ENCODE assay signal across 1 cellular context in the genomic region with DNA sequence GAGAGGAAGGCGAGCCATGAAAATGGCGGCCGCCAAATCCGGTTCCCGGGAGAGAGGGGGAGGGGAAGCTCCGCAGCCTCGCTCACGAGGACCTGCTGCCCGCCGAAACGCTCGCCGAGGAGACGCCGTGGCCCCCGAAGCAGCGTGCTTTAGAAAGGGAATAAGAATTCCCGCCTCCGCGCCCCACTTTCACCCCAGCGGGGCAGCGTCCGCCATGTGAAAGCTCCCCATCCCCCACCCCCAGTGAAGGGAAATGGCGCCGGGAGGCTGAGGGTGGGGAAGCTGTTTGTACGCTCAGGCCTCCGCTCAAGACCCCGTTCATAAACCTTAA.
TF ChIP-seq lines count a peak whose summit lies in the region.

No MANE protein-coding gene starts in this region.

TF ChIP-seq in HepG2, 621 proteins besides CTCF, POLR2A, EP300 and RAD21 (continued from another document):
- no peak for TF ChIP-seq ZNF709 (CRISPR knock-in tag; IDR thresholded peaks at IDR 0.05)
- TF ChIP-seq ZNF615 (CRISPR knock-in tag; IDR thresholded peaks at IDR 0.05; ENCODE audit: borderline replicate concordance) = no peak
- 0 out of 2 replicates have a peak, but pooled peaks have one; percentile 14 for TF ChIP-seq ZNF557 (CRISPR knock-in tag; IDR thresholded peaks at IDR 0.05)
- TF ChIP-seq ZNF614 (CRISPR knock-in tag; IDR thresholded peaks at IDR 0.05; ENCODE audit: borderline replicate concordance) = no peak
- peak; percentile 16; the same call in 1 of the 2 replicates for TF ChIP-seq ZBTB1 (CRISPR knock-in tag; IDR thresholded peaks at IDR 0.05; ENCODE audit: borderline replicate concordance)
- no peak for TF ChIP-seq U2AF2 (IDR thresholded peaks at IDR 0.05; ENCODE audit: low read depth, low read length)
- TF ChIP-seq, protein P1, sequence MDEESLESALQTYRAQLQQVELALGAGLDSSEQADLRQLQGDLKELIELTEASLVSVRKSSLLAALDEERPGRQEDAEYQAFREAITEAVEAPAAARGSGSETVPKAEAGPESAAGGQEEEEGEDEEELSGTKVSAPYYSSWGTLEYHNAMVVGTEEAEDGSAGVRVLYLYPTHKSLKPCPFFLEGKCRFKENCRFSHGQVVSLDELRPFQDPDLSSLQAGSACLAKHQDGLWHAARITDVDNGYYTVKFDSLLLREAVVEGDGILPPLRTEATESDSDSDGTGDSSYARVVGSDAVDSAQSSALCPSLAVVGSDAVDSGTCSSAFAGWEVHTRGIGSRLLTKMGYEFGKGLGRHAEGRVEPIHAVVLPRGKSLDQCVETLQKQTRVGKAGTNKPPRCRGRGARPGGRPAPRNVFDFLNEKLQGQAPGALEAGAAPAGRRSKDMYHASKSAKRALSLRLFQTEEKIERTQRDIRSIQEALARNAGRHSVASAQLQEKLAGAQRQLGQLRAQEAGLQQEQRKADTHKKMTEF (CRISPR knock-in tag; IDR thresholded peaks at IDR 0.05) = peak; percentile 51; the same call in 1 of the 2 replicates
- TF ChIP-seq SRSF4 (IDR thresholded peaks at IDR 0.05; ENCODE audit: low read depth, low read length, poor library complexity, severe bottlenecking) = peak; percentile 25
- TF ChIP-seq SMAD9 (CRISPR knock-in tag; IDR thresholded peaks at IDR 0.05) = 0 out of 2 replicates have a peak, but pooled peaks have one; percentile 3
- no peak for TF ChIP-seq PCBP2 (optimal IDR thresholded peaks at IDR 0.05; ENCODE audit: low read depth, low read length, poor library complexity, severe bottlenecking)
- no peak for TF ChIP-seq ZNF337 (CRISPR knock-in tag; IDR thresholded peaks at IDR 0.05; ENCODE audit: borderline replicate concordance, low read depth)
- TF ChIP-seq, protein P2, sequence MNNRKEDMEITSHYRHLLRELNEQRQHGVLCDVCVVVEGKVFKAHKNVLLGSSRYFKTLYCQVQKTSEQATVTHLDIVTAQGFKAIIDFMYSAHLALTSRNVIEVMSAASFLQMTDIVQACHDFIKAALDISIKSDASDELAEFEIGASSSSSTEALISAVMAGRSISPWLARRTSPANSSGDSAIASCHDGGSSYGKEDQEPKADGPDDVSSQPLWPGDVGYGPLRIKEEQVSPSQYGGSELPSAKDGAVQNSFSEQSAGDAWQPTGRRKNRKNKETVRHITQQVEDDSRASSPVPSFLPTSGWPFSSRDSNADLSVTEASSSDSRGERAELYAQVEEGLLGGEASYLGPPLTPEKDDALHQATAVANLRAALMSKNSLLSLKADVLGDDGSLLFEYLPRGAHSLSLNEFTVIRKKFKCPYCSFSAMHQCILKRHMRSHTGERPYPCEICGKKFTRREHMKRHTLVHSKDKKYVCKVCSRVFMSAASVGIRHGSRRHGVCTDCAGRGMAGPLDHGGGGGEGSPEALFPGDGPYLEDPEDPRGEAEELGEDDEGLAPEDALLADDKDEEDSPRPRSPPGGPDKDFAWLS (CRISPR knock-in tag; IDR thresholded peaks at IDR 0.05; ENCODE audit: borderline replicate concordance) = no peak
- no peak for TF ChIP-seq ZNF446 (CRISPR knock-in tag; IDR thresholded peaks at IDR 0.05)
- 0 out of 2 replicates have a peak, but pooled peaks have one; percentile 39 for TF ChIP-seq HOXA3 (CRISPR knock-in tag; IDR thresholded peaks at IDR 0.05)
- TF ChIP-seq SOX6 (IDR thresholded peaks at IDR 0.05) = no peak
- TF ChIP-seq SOX6 (CRISPR knock-in tag; IDR thresholded peaks at IDR 0.05) = no peak
- no peak for TF ChIP-seq THYN1 (CRISPR knock-in tag; IDR thresholded peaks at IDR 0.05; ENCODE audit: borderline replicate concordance, low read depth)
- no peak for TF ChIP-seq ARNT (IDR thresholded peaks at IDR 0.05)
- no peak for TF ChIP-seq GATAD1 (CRISPR knock-in tag; IDR thresholded peaks at IDR 0.05)
- TF ChIP-seq KLF16 (CRISPR knock-in tag; IDR thresholded peaks at IDR 0.05) = peak in 1 of 2 experiments; percentile 10; a peak in 1 of 4 replicates
- no peak for TF ChIP-seq ZNF34 (CRISPR knock-in tag; IDR thresholded peaks at IDR 0.05; ENCODE audit: borderline replicate concordance)
- TF ChIP-seq HDAC6 (IDR thresholded peaks at IDR 0.05; ENCODE audit: low read depth, low read length) = no peak
- TF ChIP-seq RXRB (CRISPR knock-in tag; IDR thresholded peaks at IDR 0.05; ENCODE audit: borderline replicate concordance) = no peak
- TF ChIP-seq, protein P3, sequence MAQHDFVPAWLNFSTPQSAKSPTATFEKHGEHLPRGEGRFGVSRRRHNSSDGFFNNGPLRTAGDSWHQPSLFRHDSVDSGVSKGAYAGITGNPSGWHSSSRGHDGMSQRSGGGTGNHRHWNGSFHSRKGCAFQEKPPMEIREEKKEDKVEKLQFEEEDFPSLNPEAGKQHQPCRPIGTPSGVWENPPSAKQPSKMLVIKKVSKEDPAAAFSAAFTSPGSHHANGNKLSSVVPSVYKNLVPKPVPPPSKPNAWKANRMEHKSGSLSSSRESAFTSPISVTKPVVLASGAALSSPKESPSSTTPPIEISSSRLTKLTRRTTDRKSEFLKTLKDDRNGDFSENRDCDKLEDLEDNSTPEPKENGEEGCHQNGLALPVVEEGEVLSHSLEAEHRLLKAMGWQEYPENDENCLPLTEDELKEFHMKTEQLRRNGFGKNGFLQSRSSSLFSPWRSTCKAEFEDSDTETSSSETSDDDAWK (CRISPR knock-in tag; IDR thresholded peaks at IDR 0.05) = no peak
- TF ChIP-seq ZNF720 (CRISPR knock-in tag; IDR thresholded peaks at IDR 0.05) = no peak
- TF ChIP-seq HNRNPL (IDR thresholded peaks at IDR 0.05; ENCODE audit: low read depth, low read length) = no peak; the same call in 1 of the 2 replicates
- TF ChIP-seq HNF4G (IDR thresholded peaks at IDR 0.05; ENCODE audit: borderline replicate concordance, low read depth, low read length) = 0 out of 2 replicates have a peak, but pooled peaks have one; percentile 8
- no peak for TF ChIP-seq HNF4G (CRISPR knock-in tag; IDR thresholded peaks at IDR 0.05; ENCODE audit: borderline replicate concordance, low read depth)
- no peak for TF ChIP-seq AHR (CRISPR knock-in tag; IDR thresholded peaks at IDR 0.05)
- no peak for TF ChIP-seq MED13 (CRISPR knock-in tag; IDR thresholded peaks at IDR 0.05)
- TF ChIP-seq, protein P4, sequence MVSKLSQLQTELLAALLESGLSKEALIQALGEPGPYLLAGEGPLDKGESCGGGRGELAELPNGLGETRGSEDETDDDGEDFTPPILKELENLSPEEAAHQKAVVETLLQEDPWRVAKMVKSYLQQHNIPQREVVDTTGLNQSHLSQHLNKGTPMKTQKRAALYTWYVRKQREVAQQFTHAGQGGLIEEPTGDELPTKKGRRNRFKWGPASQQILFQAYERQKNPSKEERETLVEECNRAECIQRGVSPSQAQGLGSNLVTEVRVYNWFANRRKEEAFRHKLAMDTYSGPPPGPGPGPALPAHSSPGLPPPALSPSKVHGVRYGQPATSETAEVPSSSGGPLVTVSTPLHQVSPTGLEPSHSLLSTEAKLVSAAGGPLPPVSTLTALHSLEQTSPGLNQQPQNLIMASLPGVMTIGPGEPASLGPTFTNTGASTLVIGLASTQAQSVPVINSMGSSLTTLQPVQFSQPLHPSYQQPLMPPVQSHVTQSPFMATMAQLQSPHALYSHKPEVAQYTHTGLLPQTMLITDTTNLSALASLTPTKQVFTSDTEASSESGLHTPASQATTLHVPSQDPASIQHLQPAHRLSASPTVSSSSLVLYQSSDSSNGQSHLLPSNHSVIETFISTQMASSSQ (IDR thresholded peaks at IDR 0.05; ENCODE audit: low read depth) = 0 out of 2 replicates have a peak, but pooled peaks have one; percentile 4
- TF ChIP-seq, protein P4 (CRISPR knock-in tag; IDR thresholded peaks at IDR 0.05; ENCODE audit: borderline replicate concordance) = no peak; the same call in 1 of the 2 replicates
- TF ChIP-seq MAF1 (CRISPR knock-in tag; IDR thresholded peaks at IDR 0.05; ENCODE audit: borderline replicate concordance) = no peak
